Comparison of ENCODE assay signal across 1 cellular context in the genomic region with DNA sequence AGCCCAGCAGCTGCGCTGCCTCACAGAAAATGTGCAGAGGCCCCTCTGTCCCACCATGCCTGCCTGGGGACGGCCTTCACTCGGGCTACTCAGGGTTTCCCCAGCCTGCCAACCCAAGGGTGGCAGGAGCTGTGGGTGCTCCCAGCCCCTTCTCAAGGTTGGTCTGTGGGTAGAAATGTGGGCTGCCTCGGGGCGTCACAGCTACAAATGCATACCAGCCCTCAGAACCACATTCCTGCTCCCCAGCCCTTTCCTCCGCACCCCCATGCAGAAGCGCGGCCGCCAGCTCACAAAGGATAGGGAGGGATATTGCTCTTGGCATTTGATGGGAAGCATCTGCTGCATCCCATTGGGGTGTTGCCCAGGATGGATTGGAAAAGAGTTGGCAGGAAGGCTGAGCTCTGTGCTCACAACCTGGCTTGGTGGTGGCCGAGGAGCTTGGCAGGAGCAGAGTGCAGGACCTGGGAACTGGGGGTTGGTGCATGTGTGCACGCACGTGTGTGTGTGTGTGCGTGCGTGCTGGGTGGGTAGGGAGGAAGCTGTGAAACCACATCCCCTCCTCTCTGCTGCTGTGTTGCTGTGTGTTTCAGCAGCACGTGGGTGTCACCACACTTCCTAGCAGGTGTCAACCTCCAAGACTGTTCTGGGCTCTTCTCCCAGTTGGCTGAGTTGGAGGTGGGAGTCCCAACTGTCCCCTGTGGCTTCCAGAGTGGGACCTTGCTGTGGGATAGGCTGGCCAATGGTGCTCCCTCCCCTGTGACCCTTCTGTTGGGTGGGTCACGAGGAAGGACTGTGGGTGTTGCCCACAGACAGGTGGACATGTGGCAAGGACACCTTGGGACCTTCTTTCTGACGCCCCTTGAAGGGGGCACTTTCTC.
TF ChIP-seq lines count a peak whose summit lies in the region.

No MANE protein-coding gene starts in this region.

TF ChIP-seq in WTC11, 78 proteins besides CTCF, POLR2A, EP300 and RAD21 (continued from another document):
- TF ChIP-seq, protein P1, sequence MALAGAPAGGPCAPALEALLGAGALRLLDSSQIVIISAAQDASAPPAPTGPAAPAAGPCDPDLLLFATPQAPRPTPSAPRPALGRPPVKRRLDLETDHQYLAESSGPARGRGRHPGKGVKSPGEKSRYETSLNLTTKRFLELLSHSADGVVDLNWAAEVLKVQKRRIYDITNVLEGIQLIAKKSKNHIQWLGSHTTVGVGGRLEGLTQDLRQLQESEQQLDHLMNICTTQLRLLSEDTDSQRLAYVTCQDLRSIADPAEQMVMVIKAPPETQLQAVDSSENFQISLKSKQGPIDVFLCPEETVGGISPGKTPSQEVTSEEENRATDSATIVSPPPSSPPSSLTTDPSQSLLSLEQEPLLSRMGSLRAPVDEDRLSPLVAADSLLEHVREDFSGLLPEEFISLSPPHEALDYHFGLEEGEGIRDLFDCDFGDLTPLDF (CRISPR knock-in tag; IDR thresholded peaks at IDR 0.05): no peak
- TF ChIP-seq, protein P2, sequence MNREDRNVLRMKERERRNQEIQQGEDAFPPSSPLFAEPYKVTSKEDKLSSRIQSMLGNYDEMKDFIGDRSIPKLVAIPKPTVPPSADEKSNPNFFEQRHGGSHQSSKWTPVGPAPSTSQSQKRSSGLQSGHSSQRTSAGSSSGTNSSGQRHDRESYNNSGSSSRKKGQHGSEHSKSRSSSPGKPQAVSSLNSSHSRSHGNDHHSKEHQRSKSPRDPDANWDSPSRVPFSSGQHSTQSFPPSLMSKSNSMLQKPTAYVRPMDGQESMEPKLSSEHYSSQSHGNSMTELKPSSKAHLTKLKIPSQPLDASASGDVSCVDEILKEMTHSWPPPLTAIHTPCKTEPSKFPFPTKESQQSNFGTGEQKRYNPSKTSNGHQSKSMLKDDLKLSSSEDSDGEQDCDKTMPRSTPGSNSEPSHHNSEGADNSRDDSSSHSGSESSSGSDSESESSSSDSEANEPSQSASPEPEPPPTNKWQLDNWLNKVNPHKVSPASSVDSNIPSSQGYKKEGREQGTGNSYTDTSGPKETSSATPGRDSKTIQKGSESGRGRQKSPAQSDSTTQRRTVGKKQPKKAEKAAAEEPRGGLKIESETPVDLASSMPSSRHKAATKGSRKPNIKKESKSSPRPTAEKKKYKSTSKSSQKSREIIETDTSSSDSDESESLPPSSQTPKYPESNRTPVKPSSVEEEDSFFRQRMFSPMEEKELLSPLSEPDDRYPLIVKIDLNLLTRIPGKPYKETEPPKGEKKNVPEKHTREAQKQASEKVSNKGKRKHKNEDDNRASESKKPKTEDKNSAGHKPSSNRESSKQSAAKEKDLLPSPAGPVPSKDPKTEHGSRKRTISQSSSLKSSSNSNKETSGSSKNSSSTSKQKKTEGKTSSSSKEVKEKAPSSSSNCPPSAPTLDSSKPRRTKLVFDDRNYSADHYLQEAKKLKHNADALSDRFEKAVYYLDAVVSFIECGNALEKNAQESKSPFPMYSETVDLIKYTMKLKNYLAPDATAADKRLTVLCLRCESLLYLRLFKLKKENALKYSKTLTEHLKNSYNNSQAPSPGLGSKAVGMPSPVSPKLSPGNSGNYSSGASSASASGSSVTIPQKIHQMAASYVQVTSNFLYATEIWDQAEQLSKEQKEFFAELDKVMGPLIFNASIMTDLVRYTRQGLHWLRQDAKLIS (CRISPR knock-in tag; IDR thresholded peaks at IDR 0.05; ENCODE audit: borderline replicate concordance): no peak
